ENCODE assay signal across 15 cellular contexts in the genomic region with DNA sequence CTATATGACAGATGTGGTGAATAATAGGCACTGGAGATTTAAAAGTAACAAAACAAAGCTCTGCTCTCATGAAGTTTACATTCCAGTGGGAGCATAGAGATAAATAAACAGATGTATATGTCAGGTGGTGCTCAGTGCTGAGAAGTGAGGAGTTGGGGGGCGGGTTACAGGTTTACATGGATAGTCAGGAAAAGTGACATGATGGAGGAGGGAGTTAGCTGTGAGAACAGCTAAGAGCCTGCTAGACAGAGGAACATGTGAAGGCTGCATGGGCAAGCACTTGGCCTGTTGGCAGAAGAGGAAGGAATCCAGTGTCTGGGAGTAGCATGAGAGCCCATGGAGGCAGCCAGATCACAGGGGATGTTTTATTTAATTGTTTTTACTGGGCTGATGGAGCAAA. TPM values are rescaled to one million over a fixed set of nuclear protein-coding genes. Genes with fewer than 3 reads are reported as not detected.
DNase-seq lines count a peak whose midpoint lies in the region; ATAC-seq, FAIRE-seq and TF ChIP-seq lines count a peak whose summit lies in the region.
"Had no signal": no experiment of that assay in that cellular context is flagged by ENCODE, and none has a peak within 500 bp of the region (broad histone marks: within the 10 kb centered on the region; RNA-seq: fewer than 3 reads in every experiment).

No MANE protein-coding gene starts in this region.

- no peak for TF ChIP-seq POLR2A in endothelial cell of umbilical vein (IDR thresholded peaks at IDR 0.05; ENCODE audit: low read depth, low read length)

- H3K9ac ChIP-seq in PC-3 (ENCODE audit: low read length) (peak overlapping the region; percentile 64), endothelial cell of umbilical vein (replicated peaks; ENCODE audit: extremely low read depth, insufficient read depth, low read length) (no peak overlapping the region)

- POLR2A ChIA-PET in CD4-positive, alpha-beta memory T cell (lab: Charles Lee; ENCODE audit: partially characterized antibody): interaction anchor here (1.1 to 1.6 kb wide), 3 partner anchors 9 to 10 kb away, joined by 3 to 5 read pairs (median 3); no protein-coding TSS in a partner anchor
- POLR2A ChIA-PET in PC-3 (lab: Charles Lee; ENCODE audit: unreplicated experiment): interaction anchor here (0.5 kb wide), 1 partner anchor 18 kb away, joined by 5 read pairs; no protein-coding TSS in a partner anchor
- POLR2A ChIA-PET in endothelial cell of umbilical vein (lab: Charles Lee): no interaction called here

- peaks cover 0 to 9% of the 10 kb centered on the region in 2 donors for H3K36me3 Mint-ChIP-seq in CD4-positive, alpha-beta memory T cell
- no peaks in the 10 kb centered on the region for H3K36me3 Mint-ChIP-seq in osteocyte (ENCODE audit: unreplicated experiment)

- no peak overlapping the region for H3K27ac ChIP-seq in CD4-positive, alpha-beta memory T cell (ENCODE audit: low read depth, low read length)
- peak overlapping the region; percentile 95 for H3K27ac ChIP-seq in PC-3 (ENCODE audit: low read length)
- H3K27ac ChIP-seq in endothelial cell of umbilical vein (ENCODE audit: insufficient read depth, low read depth, low read length): no peak overlapping the region

- no peak for DNase-seq in CD4-positive, alpha-beta memory T cell
- no peak for DNase-seq in PC-3
- no peak for DNase-seq in endothelial cell of umbilical vein (ENCODE audit: low read depth, low spot score)
- DNase-seq in osteocyte (ENCODE audit: extremely low spot score, unreplicated experiment): no peak
- DNase-seq in activated CD4-positive, alpha-beta T cell treated with anti-CD3 and anti-CD28 coated beads for 48 hours: no peak
- DNase-seq in sciatic nerve (ENCODE audit: low spot score): no peak
- DNase-seq: activated CD4-positive, alpha-beta T cell treated with anti-CD3 and anti-CD28 coated beads, Interleukin-2, amount 50 U/mL, for 1 hour; amniotic stem cell; erythroblast; NCI-H2081 treated with DMSO at 0.1 percent for 48 hours had no signal

- peaks cover 22% of the 10 kb centered on the region for H3K79me2 ChIP-seq in PC-3 (ENCODE audit: low read length)
- H3K79me2 ChIP-seq in endothelial cell of umbilical vein (ENCODE audit: control insufficient read depth, insufficient read depth, low read length): peaks cover 19% of the 10 kb centered on the region

- H3K36me3 ChIP-seq in CD4-positive, alpha-beta memory T cell (ENCODE audit: insufficient read depth, low read length): no peaks in the 10 kb centered on the region
- no peaks in the 10 kb centered on the region for H3K36me3 ChIP-seq in PC-3 (ENCODE audit: low read depth, low read length)
- no peaks in the 10 kb centered on the region for H3K36me3 ChIP-seq in endothelial cell of umbilical vein (ENCODE audit: control insufficient read depth in 2 of 2, extremely low read depth in 1 of 2, insufficient read depth in 2 of 2, low read length in 2 of 2)

- intact Hi-C loops in CD4-positive, alpha-beta memory T cell (cut with micrococcal nuclease): loop anchor here (5.0 to 10.0 kb wide), 3 partner anchors 378 to 728 kb away; a partner anchor contains a TSS
- intact Hi-C loops in PC-3 (cut with micrococcal nuclease): no loop called here
- intact Hi-C loops in endothelial cell of umbilical vein (cut with micrococcal nuclease): loop anchor here (5.0 to 10.0 kb wide), 5 partner anchors 55 to 288 kb away; a partner anchor contains a TSS
- intact Hi-C loops in sciatic nerve (cut with DNase I): no loop called here

- dilution Hi-C loops in endothelial cell of umbilical vein (cut with MboI; ENCODE audit: extremely low pct_ligation_motif_present, low sequenced_read_pairs): no loop called here

- peak overlapping the region; percentile 14 to 86 (median 77) for H3K27ac Mint-ChIP-seq in CD4-positive, alpha-beta memory T cell
- peak overlapping the region; percentile 71 for H3K27ac Mint-ChIP-seq in osteocyte (ENCODE audit: unreplicated experiment)

- H3K4me1 ChIP-seq in CD4-positive, alpha-beta memory T cell (ENCODE audit: insufficient read depth, low read length): peaks cover 29% of the 10 kb centered on the region
- H3K4me1 ChIP-seq in PC-3 (ENCODE audit: insufficient read depth, low read length) (peaks cover 54% of the 10 kb centered on the region), endothelial cell of umbilical vein (ENCODE audit: control insufficient read depth, extremely low read depth, insufficient read depth, low read length) (peaks cover 32% of the 10 kb centered on the region)

- H3K4me3 ChIP-seq in CD4-positive, alpha-beta memory T cell (ENCODE audit: low read length in 2 of 2): no peak overlapping the region
- H3K4me3 ChIP-seq in PC-3 (ENCODE audit: low read length) (no peak overlapping the region), endothelial cell of umbilical vein (replicated peaks in 1 of 3; ENCODE audit: insufficient read depth in 1 of 3, low read depth in 1 of 3, low read length in 3 of 3) (no peak overlapping the region)

- TF ChIP-seq CTCF in PC-3 (conservative IDR thresholded peaks at IDR 0.05; ENCODE audit: low read depth, low read length): no peak
- no peak for TF ChIP-seq CTCF in endothelial cell of umbilical vein (IDR thresholded peaks at IDR 0.05; ENCODE audit: extremely low read depth in 1 of 2, insufficient read depth in 1 of 2, low read depth in 1 of 2, low read length in 2 of 2)
- no peak for TF ChIP-seq CTCF in osteocyte (IDR thresholded peaks at IDR 0.05)

- peaks cover 25 to 48% (median 37%) of the 10 kb centered on the region in 4 donors for H3K4me1 Mint-ChIP-seq in CD4-positive, alpha-beta memory T cell
- H3K4me1 Mint-ChIP-seq in osteocyte (ENCODE audit: unreplicated experiment): peaks cover 73% of the 10 kb centered on the region

- H4K20me1 ChIP-seq in PC-3 (ENCODE audit: low read length) (no peaks in the 10 kb centered on the region), endothelial cell of umbilical vein (replicated peaks; ENCODE audit: control insufficient read depth, extremely low read depth, insufficient read depth, low read length) (no peaks in the 10 kb centered on the region)

- H3K27me3 Mint-ChIP-seq in CD4-positive, alpha-beta memory T cell: no peaks in the 10 kb centered on the region
- no peaks in the 10 kb centered on the region for H3K27me3 Mint-ChIP-seq in osteocyte (ENCODE audit: unreplicated experiment)

- peaks cover 9% of the 10 kb centered on the region for H3F3A ChIP-seq in PC-3 (ENCODE audit: low read length, unreplicated experiment)

- CTCF ChIA-PET in CD4-positive, alpha-beta memory T cell (lab: Charles Lee; ENCODE audit: partially characterized antibody): interaction anchor here (0.9 to 4.8 kb wide), 2 partner anchors 11 to 57 kb away, joined by 3 to 43 read pairs; a partner anchor contains a TSS
- CTCF ChIA-PET in PC-3 (lab: Charles Lee): no interaction called here
- CTCF ChIA-PET in endothelial cell of umbilical vein (lab: Charles Lee): interaction anchor here (0.8 to 3.6 kb wide), 5 partner anchors 10 to 93 kb away, joined by 3 to 20 read pairs (median 4); a partner anchor contains a TSS

- H3K9me3 Mint-ChIP-seq in CD4-positive, alpha-beta memory T cell: peaks cover 0 to 2% (median 0%) of the 10 kb centered on the region in 8 donors
- no peaks in the 10 kb centered on the region for H3K9me3 Mint-ChIP-seq in osteocyte (ENCODE audit: unreplicated experiment)

- no peaks in the 10 kb centered on the region for H3K27me3 ChIP-seq in CD4-positive, alpha-beta memory T cell (ENCODE audit: insufficient read depth, low read length)
- no peaks in the 10 kb centered on the region for H3K27me3 ChIP-seq in PC-3 (ENCODE audit: low read length)
- no peaks in the 10 kb centered on the region for H3K27me3 ChIP-seq in endothelial cell of umbilical vein (ENCODE audit: control insufficient read depth in 2 of 2, insufficient read depth in 2 of 2, low read length in 2 of 2)

- H3K4me3 Mint-ChIP-seq in CD4-positive, alpha-beta memory T cell: peak overlapping the region in 5 of 8 donors; percentile 3 to 46 (median 35)
- no peak overlapping the region for H3K4me3 Mint-ChIP-seq in osteocyte (ENCODE audit: unreplicated experiment)

- H3K9me1 ChIP-seq in endothelial cell of umbilical vein (replicated peaks; ENCODE audit: control insufficient read depth, extremely low read depth, insufficient read depth, low read length): no peaks in the 10 kb centered on the region

- no peak for ATAC-seq in PC-3
- ATAC-seq in GM21515 (IDR thresholded peaks at IDR 0.05; ENCODE audit: unreplicated experiment): no peak
- ATAC-seq in HG03135 (IDR thresholded peaks at IDR 0.05; ENCODE audit: unreplicated experiment): no peak
- ATAC-seq in sciatic nerve: no peak

- H3K9me2 ChIP-seq in PC-3 (replicated peaks; ENCODE audit: low read length): no peaks in the 10 kb centered on the region

- peak overlapping the region; percentile 10; the same call in 1 of the 2 replicates for H3K4me2 ChIP-seq in PC-3 (ENCODE audit: low read length)
- no peak overlapping the region for H3K4me2 ChIP-seq in endothelial cell of umbilical vein (ENCODE audit: insufficient read depth, low read length)

- BruUV-seq in PC-3 (replicated peaks; lab: Mats Ljungman, UMichigan) (no TSS peak), endothelial cell of umbilical vein (replicated peaks; lab: Mats Ljungman, UMichigan) (no TSS peak)

- no peak for FAIRE-seq in endothelial cell of umbilical vein (lab: Jason Lieb, UNC)
- FAIRE-seq: GM18507, islet of Langerhans had no signal

- H2AFZ ChIP-seq in PC-3 (ENCODE audit: low read length) (peak overlapping the region; percentile 18; the same call in 1 of the 2 replicates), endothelial cell of umbilical vein (ENCODE audit: low read depth, low read length) (peak overlapping the region; percentile 36)

- no peaks in the 10 kb centered on the region for H3K9me3 ChIP-seq in CD4-positive, alpha-beta memory T cell (ENCODE audit: control insufficient read depth in 1 of 2, low read length in 2 of 2)
- H3K9me3 ChIP-seq in PC-3 (ENCODE audit: low read length) (no peaks in the 10 kb centered on the region), endothelial cell of umbilical vein (replicated peaks; ENCODE audit: control insufficient read depth, insufficient read depth, low read length) (no peaks in the 10 kb centered on the region)

RNA-seq across cellular contexts. Expression of a gene that starts 10.2 kb away (rescaled TPM):
- total RNA-seq in CD4-positive, alpha-beta memory T cell: 10 to 100 TPM; 16.8 to 19.3 TPM
- polyA plus RNA-seq in CD4-positive, alpha-beta memory T cell: 10 to 100 TPM; 46.2 to 53.1 TPM
- total RNA-seq in PC-3 (2014; rRNA removed) (32.1 and 41.5 TPM in 2 replicates), endothelial cell of umbilical vein (1.00 and 2.7 TPM in 2 replicates), osteocyte (not detected in 2 replicates), sciatic nerve (0.62 TPM)
- 0.33 and 0.39 TPM in 2 replicates for polyA plus RNA-seq in endothelial cell of umbilical vein
- 0.86 and 1.4 TPM in 2 replicates for polyA plus RNA-seq in endothelial cell of umbilical vein (2011; cell fraction: cytosol; rRNA removed)
- 0.38 and 0.91 TPM in 2 replicates for polyA plus RNA-seq in endothelial cell of umbilical vein (2011; cell fraction: nucleus; rRNA removed)
- polyA plus RNA-seq in endothelial cell of umbilical vein (2012): 7.6 and 11.1 TPM in 2 replicates
- 0.45 TPM in 1 of 2 replicates, not detected in the other for polyA minus RNA-seq in endothelial cell of umbilical vein
- polyA minus RNA-seq in endothelial cell of umbilical vein (2011; cell fraction: cytosol; rRNA and poly(A)+ RNA removed): 4.4 TPM
- polyA minus RNA-seq in endothelial cell of umbilical vein (2011; cell fraction: nucleus; rRNA and poly(A)+ RNA removed): 1.3 and 2.4 TPM in 2 replicates
- total RNA-seq: renal cortical epithelial cell had no signal

RNA-seq across cellular contexts. Expression of a gene that starts 19.7 kb away (rescaled TPM):
- total RNA-seq in CD4-positive, alpha-beta memory T cell: 10 to 100 TPM; 37.6 to 38.4 TPM
- 10 to 100 TPM; 18.6 to 23.1 TPM for polyA plus RNA-seq in CD4-positive, alpha-beta memory T cell
- total RNA-seq in PC-3 (2014; rRNA removed): 84.8 and 92.7 TPM in 2 replicates
- 54.6 and 64.2 TPM in 2 replicates for total RNA-seq in endothelial cell of umbilical vein
- polyA plus RNA-seq in endothelial cell of umbilical vein: 23.0 and 32.2 TPM in 2 replicates
- polyA plus RNA-seq in endothelial cell of umbilical vein (2011; cell fraction: cytosol; rRNA removed): 35.1 and 36.5 TPM in 2 replicates
- polyA plus RNA-seq in endothelial cell of umbilical vein (2011; cell fraction: nucleus; rRNA removed): 22.9 and 29.4 TPM in 2 replicates
- polyA plus RNA-seq in endothelial cell of umbilical vein (2012): 60.8 and 76.7 TPM in 2 replicates
- 78.6 and 84.3 TPM in 2 replicates for polyA minus RNA-seq in endothelial cell of umbilical vein
- polyA minus RNA-seq in endothelial cell of umbilical vein (2011; cell fraction: cytosol; rRNA and poly(A)+ RNA removed): 30.1 TPM
- polyA minus RNA-seq in endothelial cell of umbilical vein (2011; cell fraction: nucleus; rRNA and poly(A)+ RNA removed): 27.9 and 36.6 TPM in 2 replicates
- 128 and 145 TPM in 2 replicates for total RNA-seq in osteocyte
- total RNA-seq in sciatic nerve: 48.2 TPM

Comparison
In these comparisons a context has a peak if more than half of its experiments do, and no peak if none do; other contexts are left out.
1. intact Hi-C loops: an anchor here in CD4-positive, alpha-beta memory T cell (5.0 to 10.0 kb wide) and endothelial cell of umbilical vein (5.0 to 10.0 kb wide); none called in PC-3 and sciatic nerve.